Comparison of ENCODE assay signal across 18 cellular contexts in the genomic region with DNA sequence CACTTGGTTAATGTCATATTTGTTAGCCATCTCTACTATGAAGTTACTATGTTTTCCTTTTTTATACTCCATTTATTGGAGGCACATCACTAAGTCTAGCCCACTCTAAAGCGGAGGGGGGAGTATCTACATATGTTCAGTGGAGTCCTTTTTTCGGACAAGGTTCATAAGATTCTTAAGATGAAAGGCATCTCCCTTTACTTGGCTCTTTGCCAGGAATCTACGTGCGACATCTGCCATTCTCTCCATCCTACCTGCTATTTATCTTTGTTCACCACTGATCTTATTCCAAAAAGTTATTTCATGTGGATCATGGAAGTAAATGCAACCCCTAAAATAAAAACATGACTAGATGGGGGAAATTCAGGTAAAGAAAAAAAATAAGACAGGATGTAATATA.
A peak's percentile ranks its signal among the peaks of the same experiment; 100 is the strongest.
DNase-seq lines count a peak whose midpoint lies in the region; ATAC-seq and TF ChIP-seq lines count a peak whose summit lies in the region.
"Had no signal": no experiment of that assay in that cellular context is flagged by ENCODE, and none has a peak within 500 bp of the region (broad histone marks: within the 10 kb centered on the region; RNA-seq: fewer than 3 reads in every experiment).

No MANE protein-coding gene starts in this region.

- H3K27me3 ChIP-seq in adipocyte (replicated peaks; ENCODE audit: control insufficient read depth, insufficient read depth, low read length): no peaks in the 10 kb centered on the region
- H3K27me3 ChIP-seq in gastrocnemius medialis: no peaks in the 10 kb centered on the region
- H3K27me3 ChIP-seq: BLaER1, SJSA1 had no signal

- no peak for TF ChIP-seq POLR2A in gastrocnemius medialis (IDR thresholded peaks at IDR 0.05)

- no peak overlapping the region for H3K4me3 ChIP-seq in adipocyte (ENCODE audit: low read length)
- H3K4me3 ChIP-seq in gastrocnemius medialis: no peak overlapping the region
- H3K4me3 ChIP-seq: BLaER1, SJSA1 had no signal

- no peak for ATAC-seq in GM18861 (IDR thresholded peaks at IDR 0.05; ENCODE audit: unreplicated experiment)
- no peak for ATAC-seq in gastrocnemius medialis

- H3K4me1 ChIP-seq in adipocyte (ENCODE audit: control insufficient read depth, insufficient read depth, low read length) (peaks cover 25% of the 10 kb centered on the region), gastrocnemius medialis (no peaks in the 10 kb centered on the region)
- H3K4me1 ChIP-seq: BLaER1 had no signal

- no peak overlapping the region for H3K27ac ChIP-seq in gastrocnemius medialis
- H3K27ac ChIP-seq: BLaER1, KMS-11, RWPE1, SJSA1 had no signal

- intact Hi-C loops in gastrocnemius medialis (cut with DNase I; ENCODE audit: low total_unique reads): no loop called here

- H3K9me3 ChIP-seq in adipocyte (ENCODE audit: control insufficient read depth, low read length): no peaks in the 10 kb centered on the region
- H3K9me3 ChIP-seq in gastrocnemius medialis: no peaks in the 10 kb centered on the region
- H3K9me3 ChIP-seq: BLaER1, SJSA1 had no signal

- TF ChIP-seq CTCF in gastrocnemius medialis (IDR thresholded peaks at IDR 0.05 in 4 of 5, conservative IDR thresholded peaks at IDR 0.05 in 1 of 5): no peak

- H3K9ac ChIP-seq in adipocyte (ENCODE audit: low read length): peak overlapping the region; percentile 45
- H3K9ac ChIP-seq: BLaER1, KMS-11 had no signal

- in situ Hi-C loops in gastrocnemius medialis (cut with MboI; ENCODE audit: low sequenced_read_pairs in 4 of 4): no loop called here

- DNase-seq in NCI-H1105 (lab: John Stamatoyannopoulos, UW) (peak; percentile 3), NCI-H1105 treated with DMSO at 0.1 percent for 48 hours (lab: John Stamatoyannopoulos, UW) (no peak), ELR (ENCODE audit: low read depth) (peak; percentile 5), NCI-H524 (lab: John Stamatoyannopoulos, UW) (peak; percentile 55 to 96), adipocyte (ENCODE audit: low read depth) (no peak), glomerular visceral epithelial cell (ENCODE audit: extremely low spot score) (no peak), gastrocnemius medialis (no peak)
- DNase-seq: 8988T; CD8-positive, alpha-beta memory T cell; NCI-H1092 treated with DMSO at 0.1 percent for 48 hours; NCI-H1930; NCI-H226; T-helper 1 cell had no signal

- H3K36me3 ChIP-seq in adipocyte (ENCODE audit: control insufficient read depth, insufficient read depth, low read length, severe bottlenecking) (peaks cover 15% of the 10 kb centered on the region), gastrocnemius medialis (peaks cover 0 to 16% of the 10 kb centered on the region in 2 donors)

Comparison
In these comparisons a context has a peak if more than half of its experiments do, and no peak if none do; other contexts are left out.
1. DNase-seq: peak in NCI-H1105 (single experiment), ELR (single experiment) and NCI-H524 (2 of 2); none in NCI-H1105 treated with DMSO at 0.1 percent for 48 hours (single experiment), adipocyte (single experiment), glomerular visceral epithelial cell (single experiment) and gastrocnemius medialis (0 of 2).